In the genomic region with DNA sequence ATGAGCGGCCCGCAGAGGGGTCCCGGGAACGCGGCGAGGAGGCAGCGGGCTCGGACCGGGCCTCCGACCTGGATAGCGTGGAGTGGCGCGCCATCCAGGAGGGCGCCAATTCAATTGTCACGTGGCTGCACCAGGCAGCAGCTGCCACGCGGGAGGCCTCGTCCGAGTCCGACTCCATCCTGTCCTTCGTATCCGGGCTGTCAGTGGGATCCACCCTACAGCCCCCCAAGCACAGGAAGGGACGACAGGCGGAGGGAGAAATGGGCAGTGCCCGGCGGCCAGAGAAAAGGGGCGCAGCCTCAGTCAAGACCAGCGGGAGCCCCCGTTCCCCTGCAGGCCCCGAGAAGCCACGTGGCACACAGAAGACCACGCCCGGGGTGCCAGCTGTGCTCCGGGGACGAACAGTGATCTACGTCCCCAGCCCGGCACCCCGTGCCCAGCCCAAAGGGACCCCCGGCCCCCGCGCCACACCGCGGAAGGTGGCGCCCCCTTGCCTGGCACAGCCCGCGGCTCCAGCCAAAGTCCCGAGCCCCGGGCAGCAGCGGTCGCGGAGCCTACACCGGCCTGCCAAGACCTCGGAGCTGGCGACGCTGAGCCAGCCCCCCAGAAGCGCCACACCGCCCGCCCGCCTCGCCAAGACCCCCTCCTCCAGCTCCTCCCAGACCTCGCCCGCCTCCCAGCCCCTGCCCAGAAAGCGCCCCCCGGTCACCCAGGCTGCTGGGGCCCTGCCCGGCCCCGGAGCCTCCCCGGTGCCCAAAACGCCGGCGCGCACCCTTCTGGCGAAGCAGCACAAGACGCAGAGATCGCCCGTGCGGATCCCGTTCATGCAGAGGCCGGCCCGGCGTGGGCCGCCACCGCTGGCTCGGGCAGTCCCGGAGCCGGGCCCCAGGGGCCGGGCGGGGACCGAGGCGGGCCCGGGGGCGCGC, we compare ENCODE assay signal across 6 cellular contexts.
DNase-seq lines count a peak whose midpoint lies in the region; ATAC-seq and TF ChIP-seq lines count a peak whose summit lies in the region.

No MANE protein-coding gene starts in this region.

- no peak overlapping the region for H3K9ac ChIP-seq in parathyroid adenoma

- no peak for ATAC-seq in GM21381 (IDR thresholded peaks at IDR 0.05; ENCODE audit: unreplicated experiment)

- TF ChIP-seq CTCF in GM20000 (IDR thresholded peaks at IDR 0.05; ENCODE audit: extremely low read depth, missing control alignments) (no peak), parathyroid adenoma (IDR thresholded peaks at IDR 0.05) (no peak)

- peak overlapping the region; percentile 67 for H3K4me2 ChIP-seq in parathyroid adenoma (ENCODE audit: low read length)

- peak overlapping the region; percentile 34 for H3K4me3 ChIP-seq in parathyroid adenoma (ENCODE audit: low read depth, low read length)

- no peak overlapping the region for H2AFZ ChIP-seq in parathyroid adenoma

- H3K4me1 ChIP-seq in parathyroid adenoma: peaks cover 14% of the 10 kb centered on the region

- H3K27me3 ChIP-seq in parathyroid adenoma (ENCODE audit: control insufficient read depth, insufficient read depth, low read length): peaks cover 11% of the 10 kb centered on the region

- no peak overlapping the region for H3K27ac ChIP-seq in parathyroid adenoma

- DNase-seq in GM20000 (ENCODE audit: low spot score) (peak; percentile 79), pons (ENCODE audit: low spot score) (no peak), NCI-H1694 treated with DMSO at 0.1 percent for 48 hours (lab: John Stamatoyannopoulos, UW) (no peak)
- DNase-seq in activated naive CD4-positive, alpha-beta T cell treated with Interleukin-2 at 50 U/mL for 16 hours: peak; percentile 46

- H3K9me3 ChIP-seq in parathyroid adenoma (ENCODE audit: control insufficient read depth, low read length): no peaks in the 10 kb centered on the region

- peaks cover 10% of the 10 kb centered on the region for H3K79me2 ChIP-seq in parathyroid adenoma

- no peaks in the 10 kb centered on the region for H3K36me3 ChIP-seq in parathyroid adenoma (ENCODE audit: control insufficient read depth, insufficient read depth, low read length)

Comparison
In these comparisons a context has a peak if more than half of its experiments do, and no peak if none do; other contexts are left out.
1. DNase-seq: peak in GM20000 (single experiment) and activated naive CD4-positive, alpha-beta T cell treated with Interleukin-2 at 50 U/mL for 16 hours (single experiment); none in pons (single experiment) and NCI-H1694 treated with DMSO at 0.1 percent for 48 hours (single experiment).